ENCODE assay signal across 29 cellular contexts in the genomic region with DNA sequence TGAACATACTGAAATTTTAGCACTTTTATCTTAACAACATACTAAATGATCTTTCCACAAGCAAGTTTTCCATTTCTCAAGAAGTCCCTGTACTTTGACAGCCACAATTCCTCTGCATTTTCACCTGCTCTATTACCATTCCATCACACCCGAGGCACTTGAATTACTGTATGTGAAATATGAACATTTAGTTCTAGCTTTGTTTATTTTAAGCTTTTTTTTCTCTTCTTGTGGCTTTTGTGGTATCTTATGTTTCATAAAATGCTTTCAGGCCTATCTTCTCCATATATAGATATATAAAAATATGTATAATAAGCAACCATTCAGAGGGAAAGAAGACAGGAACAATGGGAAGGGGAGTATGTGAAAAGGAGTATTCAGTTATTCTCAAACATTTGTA.
"Had no signal": no experiment of that assay in that cellular context is flagged by ENCODE, and none has a peak within 500 bp of the region (broad histone marks: within the 10 kb centered on the region; RNA-seq: fewer than 3 reads in every experiment).

No MANE protein-coding gene starts in this region.

- FAIRE-seq: frontal cortex had no signal

- H3K4me3 Mint-ChIP-seq: activated CD4-positive, alpha-beta memory T cell treated with anti-CD3 and anti-CD28 coated beads, Interleukin-2, amount 10 ng/mL, durations not matched to agents 7 days and 5 days; activated CD4-positive, alpha-beta T cell treated with anti-CD3 and anti-CD28 coated beads, Interleukin-2, amount 10 ng/mL, durations not matched to agents 7 days and 5 days; activated naive CD4-positive, alpha-beta T cell treated with anti-CD3 and anti-CD28 coated beads, Interleukin-2, amount 50 U/mL, for 24 hours; activated naive CD8-positive, alpha-beta T cell treated with anti-CD3 and anti-CD28 coated beads, Interleukin-2, amount 50 U/mL, for 24 hours; activated T-cell treated with anti-CD3 and anti-CD28 coated beads, Interleukin-2, amount 50 U/mL, for 4 hours; activated T-helper 17 cell treated with anti-CD3 and anti-CD28 coated beads, Interleukin-2, amount 50 U/mL, for 72 hours; endodermal cell; nephron; T-helper 1 cell treated with Interleukin-12 subunit alpha and Interleukin-12 subunit beta and Interleukin-4 antibody, amounts not matched to agents 30 μg/mL and 1 μg/mL, for 36 hours; type B pancreatic cell had no signal

- H3K4me3 ChIP-seq: thoracic aorta, uterus had no signal

- H3K27ac Mint-ChIP-seq: activated CD4-positive, alpha-beta memory T cell treated with anti-CD3 and anti-CD28 coated beads, Interleukin-2, amount 10 ng/mL, durations not matched to agents 7 days and 5 days; activated CD4-positive, alpha-beta T cell treated with anti-CD3 and anti-CD28 coated beads, Interleukin-2, amount 10 ng/mL, durations not matched to agents 7 days and 5 days; activated naive CD4-positive, alpha-beta T cell treated with anti-CD3 and anti-CD28 coated beads, Interleukin-2, amount 50 U/mL, for 24 hours; activated naive CD8-positive, alpha-beta T cell treated with anti-CD3 and anti-CD28 coated beads, Interleukin-2, amount 50 U/mL, for 24 hours; activated T-helper 17 cell treated with anti-CD3 and anti-CD28 coated beads, Interleukin-2, amount 50 U/mL, for 72 hours; endodermal cell; nephron; T-helper 1 cell treated with Interleukin-12 subunit alpha and Interleukin-12 subunit beta and Interleukin-4 antibody, amounts not matched to agents 30 μg/mL and 1 μg/mL, for 36 hours; type B pancreatic cell had no signal

- ATAC-seq: activated naive CD8-positive, alpha-beta T cell treated with anti-CD3 and anti-CD28 coated beads, Interleukin-2, amount 50 U/mL, for 24 hours; activated T-cell treated with anti-CD3 and anti-CD28 coated beads, Interleukin-2, amount 50 U/mL, for 4 hours; activated T-helper 17 cell treated with anti-CD3 and anti-CD28 coated beads, Interleukin-2, amount 50 U/mL, for 72 hours; esophagus mucosa; left ventricle myocardium superior; right cardiac atrium; stimulated activated naive CD8-positive, alpha-beta T cell treated with anti-CD3 and anti-CD28 coated beads, Interleukin-15, Interleukin-2, amounts not matched to agents 100 U/mL and 50 U/mL, for 24 hours had no signal

- H3K4me1 Mint-ChIP-seq: activated CD4-positive, alpha-beta memory T cell treated with anti-CD3 and anti-CD28 coated beads, Interleukin-2, amount 10 ng/mL, durations not matched to agents 7 days and 5 days; activated CD4-positive, alpha-beta T cell treated with anti-CD3 and anti-CD28 coated beads, Interleukin-2, amount 10 ng/mL, durations not matched to agents 7 days and 5 days; activated naive CD4-positive, alpha-beta T cell treated with anti-CD3 and anti-CD28 coated beads, Interleukin-2, amount 50 U/mL, for 24 hours; activated naive CD8-positive, alpha-beta T cell treated with anti-CD3 and anti-CD28 coated beads, Interleukin-2, amount 50 U/mL, for 24 hours; activated T-helper 17 cell treated with anti-CD3 and anti-CD28 coated beads, Interleukin-2, amount 50 U/mL, for 72 hours; nephron had no signal

- H3K9me3 Mint-ChIP-seq: activated CD4-positive, alpha-beta memory T cell treated with anti-CD3 and anti-CD28 coated beads, Interleukin-2, amount 10 ng/mL, durations not matched to agents 7 days and 5 days; activated CD4-positive, alpha-beta T cell treated with anti-CD3 and anti-CD28 coated beads, Interleukin-2, amount 10 ng/mL, durations not matched to agents 7 days and 5 days; activated naive CD4-positive, alpha-beta T cell treated with anti-CD3 and anti-CD28 coated beads, Interleukin-2, amount 50 U/mL, for 24 hours; activated naive CD8-positive, alpha-beta T cell treated with anti-CD3 and anti-CD28 coated beads, Interleukin-2, amount 50 U/mL, for 24 hours; activated T-cell treated with anti-CD3 and anti-CD28 coated beads, Interleukin-2, amount 50 U/mL, for 4 hours; activated T-helper 17 cell treated with anti-CD3 and anti-CD28 coated beads, Interleukin-2, amount 50 U/mL, for 72 hours; endodermal cell; nephron; T-helper 1 cell treated with Interleukin-12 subunit alpha and Interleukin-12 subunit beta and Interleukin-4 antibody, amounts not matched to agents 30 μg/mL and 1 μg/mL, for 36 hours; type B pancreatic cell had no signal

- H3K27me3 Mint-ChIP-seq: activated CD4-positive, alpha-beta memory T cell treated with anti-CD3 and anti-CD28 coated beads, Interleukin-2, amount 10 ng/mL, durations not matched to agents 7 days and 5 days; activated CD4-positive, alpha-beta T cell treated with anti-CD3 and anti-CD28 coated beads, Interleukin-2, amount 10 ng/mL, durations not matched to agents 7 days and 5 days; activated naive CD4-positive, alpha-beta T cell treated with anti-CD3 and anti-CD28 coated beads, Interleukin-2, amount 50 U/mL, for 24 hours; activated naive CD8-positive, alpha-beta T cell treated with anti-CD3 and anti-CD28 coated beads, Interleukin-2, amount 50 U/mL, for 24 hours; type B pancreatic cell had no signal

- DNase-seq: activated CD4-positive, alpha-beta memory T cell treated with anti-CD3 and anti-CD28 coated beads, Interleukin-2, amount 10 ng/mL, durations not matched to agents 7 days and 5 days; activated CD4-positive, alpha-beta T cell treated with anti-CD3 and anti-CD28 coated beads for 1 hour; activated CD4-positive, alpha-beta T cell treated with anti-CD3 and anti-CD28 coated beads, Interleukin-2, amount 10 ng/mL, durations not matched to agents 7 days and 5 days; activated gamma-delta T cell treated with Interleukin-2 at 50 U/mL for 16 hours; activated naive CD8-positive, alpha-beta T cell treated with anti-CD3 and anti-CD28 coated beads, Interleukin-2, amount 50 U/mL, for 24 hours; activated T-cell treated with anti-CD3 and anti-CD28 coated beads, Interleukin-2, amount 50 U/mL, for 4 hours; anterior cingulate cortex; brain microvascular endothelial cell; cortex of kidney; endodermal cell; islet precursor cell; left ventricle myocardium superior; mammary epithelial cell; posterior cingulate gyrus; right cardiac atrium; stimulated activated CD4-positive, alpha-beta T cell treated with anti-CD3 and anti-CD28 coated beads, Interleukin-12 subunit alpha, Interleukin-12 subunit beta, amount 100 ng/mL, for 4 hours; stimulated activated CD4-positive, alpha-beta T cell treated with anti-CD3 and anti-CD28 coated beads, Interleukin-4, amount 100 ng/mL, for 1 hour; stimulated activated naive CD8-positive, alpha-beta T cell treated with anti-CD3 and anti-CD28 coated beads, Interleukin-15, Interleukin-2, amounts not matched to agents 100 U/mL and 50 U/mL, for 24 hours; T1000; uterus; WERI-Rb-1 had no signal

- H3K27ac ChIP-seq: brain microvascular endothelial cell, thoracic aorta, uterus, WERI-Rb-1 had no signal

- H3K36me3 ChIP-seq: brain microvascular endothelial cell, thoracic aorta, uterus, WERI-Rb-1 had no signal

- H3K4me1 ChIP-seq: uterus had no signal

- H3K36me3 Mint-ChIP-seq: activated naive CD4-positive, alpha-beta T cell treated with anti-CD3 and anti-CD28 coated beads, Interleukin-2, amount 50 U/mL, for 24 hours; type B pancreatic cell had no signal

- H3K27me3 ChIP-seq: brain microvascular endothelial cell, uterus had no signal

- H3K9me3 ChIP-seq: thoracic aorta, uterus had no signal
